Comparison of ENCODE assay signal across 8 cellular contexts in genomic region chr5:172173771-172174170, GRCh38. TPM values are rescaled to one million over a fixed set of nuclear protein-coding genes. Genes with fewer than 3 reads are reported as not detected.
DNase-seq lines count a peak whose midpoint lies in the region; ATAC-seq and TF ChIP-seq lines count a peak whose summit lies in the region.

No MANE protein-coding gene starts in this region.

- peaks cover 96% of the 10 kb centered on the region for H3K4me1 Mint-ChIP-seq in activated CD8-positive, alpha-beta T cell treated with anti-CD3 and anti-CD28 coated beads, Interleukin-2, amount 10 ng/mL, durations not matched to agents 7 days and 5 days (ENCODE audit: low read depth)

- no peaks in the 10 kb centered on the region for H3K9me3 ChIP-seq in testis

- DNase-seq in LHCN-M2 (ENCODE audit: low read depth) (peak; percentile 40), fibroblast of the aortic adventitia (ENCODE audit: low read depth) (peak; percentile 16), NCI-H526 treated with DMSO at 0.1 percent for 48 hours (lab: John Stamatoyannopoulos, UW) (no peak), testis (no peak), NCI-H69 (lab: John Stamatoyannopoulos, UW) (no peak), G401 (ENCODE audit: low spot score) (no peak)
- peak; percentile 84 for DNase-seq in activated CD8-positive, alpha-beta T cell treated with anti-CD3 and anti-CD28 coated beads, Interleukin-2, amount 10 ng/mL, durations not matched to agents 7 days and 5 days
- peak; percentile 63 for DNase-seq in stimulated activated CD8-positive, alpha-beta memory T cell treated with anti-CD3 and anti-CD28 coated beads, Interleukin-7, amount 100 ng/mL, for 24 hours (ENCODE audit: low read depth)

- POLR2A ChIA-PET in activated CD8-positive, alpha-beta T cell treated with anti-CD3 and anti-CD28 coated beads, Interleukin-2, amount 10 ng/mL, durations not matched to agents 7 days and 5 days (lab: Charles Lee): interaction anchor here (0.8 to 5.9 kb wide), 14 partner anchors 10 to 167 kb away, joined by 3 to 307 read pairs (median 9); partner anchors contain the start of genes FBXW11 and STK10

- peak overlapping the region; percentile 85 for H3K4me3 Mint-ChIP-seq in activated CD8-positive, alpha-beta T cell treated with anti-CD3 and anti-CD28 coated beads, Interleukin-2, amount 10 ng/mL, durations not matched to agents 7 days and 5 days

- H3K36me3 Mint-ChIP-seq in activated CD8-positive, alpha-beta T cell treated with anti-CD3 and anti-CD28 coated beads, Interleukin-2, amount 10 ng/mL, durations not matched to agents 7 days and 5 days (ENCODE audit: low read depth): peaks cover 93% of the 10 kb centered on the region

- no peaks in the 10 kb centered on the region for H3K27me3 ChIP-seq in testis

- no peak for TF ChIP-seq CTCF in fibroblast of the aortic adventitia (IDR thresholded peaks at IDR 0.05; ENCODE audit: insufficient read depth, low read length)
- TF ChIP-seq CTCF in testis (IDR thresholded peaks at IDR 0.05): no peak

- H3K27me3 Mint-ChIP-seq in activated CD8-positive, alpha-beta T cell treated with anti-CD3 and anti-CD28 coated beads, Interleukin-2, amount 10 ng/mL, durations not matched to agents 7 days and 5 days (ENCODE audit: low read depth): no peaks in the 10 kb centered on the region

- H3K9me3 Mint-ChIP-seq in activated CD8-positive, alpha-beta T cell treated with anti-CD3 and anti-CD28 coated beads, Interleukin-2, amount 10 ng/mL, durations not matched to agents 7 days and 5 days (ENCODE audit: insufficient read depth): no peaks in the 10 kb centered on the region

- H3K4me3 ChIP-seq in fibroblast of the aortic adventitia (ENCODE audit: low read depth, low read length): no peak overlapping the region
- no peak overlapping the region for H3K4me3 ChIP-seq in testis

- peak; percentile 10 for ATAC-seq in activated CD8-positive, alpha-beta T cell treated with anti-CD3 and anti-CD28 coated beads, Interleukin-2, amount 10 ng/mL, durations not matched to agents 7 days and 5 days

- H3K27ac Mint-ChIP-seq in activated CD8-positive, alpha-beta T cell treated with anti-CD3 and anti-CD28 coated beads, Interleukin-2, amount 10 ng/mL, durations not matched to agents 7 days and 5 days: peak overlapping the region; percentile 98

- no peak overlapping the region for H3K27ac ChIP-seq in testis

- CTCF ChIA-PET in activated CD8-positive, alpha-beta T cell treated with anti-CD3 and anti-CD28 coated beads, Interleukin-2, amount 10 ng/mL, durations not matched to agents 7 days and 5 days (lab: Charles Lee): interaction anchor here (0.8 to 5.5 kb wide), 18 partner anchors 9 to 262 kb away, joined by 3 to 182 read pairs (median 4); partner anchors contain the start of genes STK10 and UBTD2

- in situ Hi-C loops in G401 (cut with HindIII; ENCODE audit: low sequenced_read_pairs): no loop called here

- no peak for TF ChIP-seq POLR2A in testis (IDR thresholded peaks at IDR 0.05)

- H3K36me3 ChIP-seq in testis (ENCODE audit: low read depth, missing control alignments): no peaks in the 10 kb centered on the region

- intact Hi-C loops in testis (cut with DNase I; ENCODE audit: low total_unique reads): no loop called here

- 66 to 87% methylated on average over 10 of the region's 10 CpGs for WGBS in testis, 2 donors

- H3K4me1 ChIP-seq in testis: peaks cover 16% of the 10 kb centered on the region

RNA-seq across cellular contexts. Expression of gene STK10, which starts 14.3 kb away (rescaled TPM):
- total RNA-seq in LHCN-M2 (2014; rRNA removed) (13.6 and 15.9 TPM in 2 replicates), fibroblast of the aortic adventitia (ENCODE audit: low replicate concordance) (16.0 and 17.0 TPM in 2 replicates), testis (100 to 1,000 TPM; 142 to 148 TPM)
- 17.5 TPM for polyA plus RNA-seq in LHCN-M2 (2012)
- 100 to 1,000 TPM; 294 to 299 TPM for total RNA-seq in activated CD8-positive, alpha-beta T cell treated with anti-CD3 and anti-CD28 coated beads, Interleukin-2, amount 10 ng/mL, durations not matched to agents 7 days and 5 days
- 48.8 TPM for polyA plus RNA-seq in testis (ENCODE audit: insufficient read depth, low read depth, low replicate concordance)
- 14.2 and 17.0 TPM in 2 replicates for total RNA-seq in G401 (2014; rRNA removed; shearing (Covaris generic))

RNA-seq across cellular contexts. Expression of gene EFCAB9, which starts 20.2 kb away (rescaled TPM):
- not detected in 2 replicates for total RNA-seq in LHCN-M2 (2014; rRNA removed)
- not detected for polyA plus RNA-seq in LHCN-M2 (2012)
- total RNA-seq in activated CD8-positive, alpha-beta T cell treated with anti-CD3 and anti-CD28 coated beads, Interleukin-2, amount 10 ng/mL, durations not matched to agents 7 days and 5 days: not detected
- not detected in 2 replicates for total RNA-seq in fibroblast of the aortic adventitia (ENCODE audit: low replicate concordance)
- total RNA-seq in testis: 1 to 10 TPM; 5.5 to 5.7 TPM
- polyA plus RNA-seq in testis (ENCODE audit: insufficient read depth, low read depth, low replicate concordance): 11.7 TPM
- total RNA-seq in G401 (2014; rRNA removed; shearing (Covaris generic)): not detected in 2 replicates

Comparison
In these comparisons a context has a peak if more than half of its experiments do, and no peak if none do; other contexts are left out.
1. DNase-seq: peak in LHCN-M2 (single experiment), activated CD8-positive, alpha-beta T cell treated with anti-CD3 and anti-CD28 coated beads, Interleukin-2, amount 10 ng/mL, durations not matched to agents 7 days and 5 days (single experiment), fibroblast of the aortic adventitia (single experiment) and stimulated activated CD8-positive, alpha-beta memory T cell treated with anti-CD3 and anti-CD28 coated beads, Interleukin-7, amount 100 ng/mL, for 24 hours (single experiment); none in NCI-H526 treated with DMSO at 0.1 percent for 48 hours (single experiment), testis (single experiment), NCI-H69 (single experiment) and G401 (single experiment).